In genomic region chr19:30559446-30559845, GRCh38 we compare ENCODE assay signal across 25 cellular contexts.
"Had no signal": no experiment of that assay in that cellular context is flagged by ENCODE, and none has a peak within 500 bp of the region (broad histone marks: within the 10 kb centered on the region; RNA-seq: fewer than 3 reads in every experiment).

No MANE protein-coding gene starts in this region.

- H3K4me3 ChIP-seq: cardiac muscle cell, MG63, Peyer's patch, SJSA1 had no signal

- H3K4me2 ChIP-seq: KMS-11 had no signal

- H3K9ac ChIP-seq: KMS-11 had no signal

- H3K36me3 ChIP-seq: brain microvascular endothelial cell, cardiac muscle cell, MG63, Peyer's patch, SJSA1 had no signal

- H3K27me3 ChIP-seq: brain microvascular endothelial cell, MG63, Peyer's patch, SJSA1 had no signal

- H3K4me1 ChIP-seq: Peyer's patch had no signal

- H3K9me3 ChIP-seq: MG63, Peyer's patch, SJSA1 had no signal

- DNase-seq: activated CD4-positive, alpha-beta T cell treated with anti-CD3 and anti-CD28 coated beads for 48 hours; activated CD4-positive, alpha-beta T cell treated with anti-CD3 and anti-CD28 coated beads, Interleukin-2, amount 50 U/mL, for 4 hours; activated CD4-positive, CD25-positive, alpha-beta regulatory T cell treated with anti-CD3 and anti-CD28 coated beads, Interleukin-2, amount 50 U/mL, for 72 hours; activated CD8-positive, alpha-beta memory T cell treated with anti-CD3 and anti-CD28 coated beads, Interleukin-2, amount 50 U/mL, for 48 hours; activated CD8-positive, alpha-beta T cell treated with anti-CD3 and anti-CD28 coated beads, Interleukin-2, amount 10 ng/mL, durations not matched to agents 7 days and 5 days; activated naive CD4-positive, alpha-beta T cell treated with anti-CD3 and anti-CD28 coated beads for 36 hours; activated T-cell treated with anti-CD3 and anti-CD28 coated beads, Interleukin-2, amount 50 U/mL, for 1 hour; amygdala; brain microvascular endothelial cell; MG63; NCI-H1092 treated with DMSO at 0.1 percent for 48 hours; NCI-H1417 treated with DMSO at 0.1 percent for 48 hours; NCI-H1694; NCI-H2029; NCI-H2107; NCI-H2171 treated with DMSO at 0.1 percent for 48 hours; NCI-H226; NCI-H526 treated with DMSO at 0.1 percent for 48 hours; SHP77; T-cell; T-helper 2 cell had no signal

- H3K27ac ChIP-seq: brain microvascular endothelial cell, cardiac muscle cell, KMS-11, Peyer's patch, SJSA1 had no signal

- ATAC-seq: activated CD8-positive, alpha-beta T cell treated with anti-CD3 and anti-CD28 coated beads, Interleukin-2, amount 10 ng/mL, durations not matched to agents 7 days and 5 days; T-cell had no signal
